8 cellular contexts compared by ENCODE assay signal in genomic region chr2:161576421-161576820, GRCh38. TPM values are rescaled to one million over a fixed set of nuclear protein-coding genes. Genes with fewer than 3 reads are reported as not detected.
DNase-seq lines count a peak whose midpoint lies in the region; ATAC-seq and TF ChIP-seq lines count a peak whose summit lies in the region.

No MANE protein-coding gene starts in this region.

- H3K36me3 Mint-ChIP-seq in natural killer cell treated with Interleukin-12 subunit alpha and Interleukin-12 subunit beta and Interleukin-15 and Interleukin-18, amount 100 ng/mL, for 72 hours, result no peaks in the 10 kb centered on the region

- no peak overlapping the region for H3K27ac Mint-ChIP-seq in natural killer cell treated with Interleukin-12 subunit alpha and Interleukin-12 subunit beta and Interleukin-15 and Interleukin-18, amount 100 ng/mL, for 72 hours

- peaks cover 0 to 10% of the 10 kb centered on the region in 2 donors for H3K27me3 Mint-ChIP-seq in natural killer cell treated with Interleukin-12 subunit alpha and Interleukin-12 subunit beta and Interleukin-15 and Interleukin-18, amount 100 ng/mL, for 72 hours

- H3K4me3 Mint-ChIP-seq in natural killer cell treated with Interleukin-12 subunit alpha and Interleukin-12 subunit beta and Interleukin-15 and Interleukin-18, amount 100 ng/mL, for 72 hours, result no peak overlapping the region

- H3K9me3 Mint-ChIP-seq in natural killer cell treated with Interleukin-12 subunit alpha and Interleukin-12 subunit beta and Interleukin-15 and Interleukin-18, amount 100 ng/mL, for 72 hours, result no peaks in the 10 kb centered on the region

- TF ChIP-seq CTCF in GM10266 (IDR thresholded peaks at IDR 0.05; ENCODE audit: control insufficient read depth, insufficient read depth, low read depth, missing control alignments), result peak; percentile 34

- peaks cover 0 to 3% of the 10 kb centered on the region in 2 donors for H3K4me1 Mint-ChIP-seq in natural killer cell treated with Interleukin-12 subunit alpha and Interleukin-12 subunit beta and Interleukin-15 and Interleukin-18, amount 100 ng/mL, for 72 hours (ENCODE audit: low read depth in 2 of 2)

- ATAC-seq in GM19452 (IDR thresholded peaks at IDR 0.05; ENCODE audit: unreplicated experiment), result peak; percentile 79
- peak; percentile 88 for ATAC-seq in HG03432 (IDR thresholded peaks at IDR 0.05; ENCODE audit: unreplicated experiment)
- no peak for ATAC-seq in left cardiac atrium
- no peak for ATAC-seq in natural killer cell treated with Interleukin-12 subunit alpha and Interleukin-12 subunit beta and Interleukin-15 and Interleukin-18, amount 100 ng/mL, for 72 hours

- peak; percentile 17 for DNase-seq in GM10266 (ENCODE audit: extremely low spot score)
- peak; percentile 7 for DNase-seq in dermis blood vessel endothelial cell
- DNase-seq in left cardiac atrium, result no peak
- DNase-seq in natural killer cell treated with Interleukin-12 subunit alpha and Interleukin-12 subunit beta and Interleukin-15 and Interleukin-18, amount 100 ng/mL, for 72 hours (ENCODE audit: low spot score), result no peak
- no peak for DNase-seq in NCI-H1105 (lab: John Stamatoyannopoulos, UW)
- DNase-seq in AML-193 (lab: John Stamatoyannopoulos, UW), result no peak

- intact Hi-C loops in left cardiac atrium (cut with DNase I), result no loop called here

RNA-seq across cellular contexts. Expression of gene SLC4A10, which starts 47.8 kb away (rescaled TPM):
- total RNA-seq in dermis blood vessel endothelial cell (under 0.01 TPM in 1 of 2 replicates, not detected in the other), left cardiac atrium (not detected)
- 10 to 100 TPM; 15.5 to 27.4 TPM for total RNA-seq in natural killer cell treated with Interleukin-12 subunit alpha and Interleukin-12 subunit beta and Interleukin-15 and Interleukin-18, amount 100 ng/mL, for 72 hours

Comparison
In these comparisons a context has a peak if more than half of its experiments do, and no peak if none do; other contexts are left out.
1. DNase-seq: peak in GM10266 (single experiment) and dermis blood vessel endothelial cell (single experiment); none in left cardiac atrium (single experiment), natural killer cell treated with Interleukin-12 subunit alpha and Interleukin-12 subunit beta and Interleukin-15 and Interleukin-18, amount 100 ng/mL, for 72 hours (single experiment), NCI-H1105 (single experiment) and AML-193 (0 of 2).
2. ATAC-seq: peak in GM19452 (single experiment) and HG03432 (single experiment); none in left cardiac atrium (0 of 2) and natural killer cell treated with Interleukin-12 subunit alpha and Interleukin-12 subunit beta and Interleukin-15 and Interleukin-18, amount 100 ng/mL, for 72 hours (0 of 2).
3. RNA of gene SLC4A10, which starts 47.8 kb away (total RNA-seq): 15.5 to 27.4 TPM in natural killer cell treated with Interleukin-12 subunit alpha and Interleukin-12 subunit beta and Interleukin-15 and Interleukin-18, amount 100 ng/mL, for 72 hours; under 0.01 TPM in dermis blood vessel endothelial cell and not detected in left cardiac atrium; every median in the first group is over 10 times any median in the second.